In the genomic region with DNA sequence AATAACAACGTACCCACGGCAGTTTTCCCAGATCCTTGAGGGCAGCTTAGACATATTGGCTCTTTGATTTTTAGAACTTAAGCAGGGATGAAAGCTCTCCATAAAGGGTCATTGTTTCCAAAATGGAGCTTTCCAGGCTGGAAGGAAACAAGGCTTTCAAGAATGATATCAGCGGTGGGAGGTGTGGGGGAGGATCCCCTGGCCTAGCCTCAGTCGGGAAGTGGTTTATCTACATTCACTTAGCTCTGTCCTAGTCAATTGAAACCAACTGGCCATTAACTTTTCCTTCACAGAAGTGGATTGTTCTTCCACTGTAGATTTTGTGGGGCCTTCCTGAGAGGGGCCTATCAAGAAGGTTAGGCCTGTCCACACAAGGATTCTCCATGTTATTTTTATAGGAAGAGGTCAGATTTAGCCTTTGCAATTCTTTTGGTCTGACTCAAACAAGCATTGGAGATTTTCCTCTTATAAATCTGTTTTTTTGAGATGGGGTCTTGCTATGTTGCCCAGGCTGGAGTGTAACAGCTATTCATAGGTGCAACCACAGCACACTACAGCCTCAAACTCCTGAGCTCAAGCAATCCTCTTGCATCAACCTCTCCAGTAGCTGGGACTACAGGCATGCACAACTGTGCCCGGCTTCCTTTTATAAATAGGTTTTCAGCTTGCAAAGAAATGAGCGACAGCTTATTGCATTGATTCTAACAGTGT, we compare ENCODE assay signal across 12 cellular contexts.
"Had no signal": no experiment of that assay in that cellular context is flagged by ENCODE, and none has a peak within 500 bp of the region (broad histone marks: within the 10 kb centered on the region; RNA-seq: fewer than 3 reads in every experiment).

No MANE protein-coding gene starts in this region.

- H3K4me2 ChIP-seq: hepatocyte had no signal

- H2AFZ ChIP-seq: hepatocyte had no signal

- ATAC-seq: activated T-cell treated with anti-CD3 and anti-CD28 coated beads, Interleukin-2, amount 50 U/mL, for 72 hours; gastrocnemius medialis had no signal

- H3K27me3 ChIP-seq: ascending aorta, esophagus squamous epithelium, gastrocnemius medialis, hepatocyte, SJSA1, tibial artery had no signal

- H3K79me2 ChIP-seq: hepatocyte had no signal

- H3K9me3 Mint-ChIP-seq: activated CD4-positive, alpha-beta memory T cell treated with anti-CD3 and anti-CD28 coated beads for 36 hours; activated naive CD8-positive, alpha-beta T cell treated with anti-CD3 and anti-CD28 coated beads, Interleukin-2, amount 10 ng/mL, durations not matched to agents 7 days and 5 days; activated T-cell treated with anti-CD3 and anti-CD28 coated beads, Interleukin-2, amount 50 U/mL, for 72 hours; nephron progenitor cell had no signal

- H3K36me3 Mint-ChIP-seq: activated CD4-positive, alpha-beta memory T cell treated with anti-CD3 and anti-CD28 coated beads for 36 hours had no signal

- DNase-seq: activated CD4-positive, alpha-beta memory T cell treated with anti-CD3 and anti-CD28 coated beads for 36 hours; activated gamma-delta T cell treated with Interleukin-2 at 50 U/mL for 16 hours; activated naive CD8-positive, alpha-beta T cell treated with anti-CD3 and anti-CD28 coated beads, Interleukin-2, amount 10 ng/mL, durations not matched to agents 7 days and 5 days; activated T-cell treated with anti-CD3 and anti-CD28 coated beads, Interleukin-2, amount 50 U/mL, for 72 hours; esophagus squamous epithelium; gastrocnemius medialis; nephron progenitor cell; T-helper 9 cell; tibial artery had no signal

- H3K4me3 ChIP-seq: ascending aorta, esophagus squamous epithelium, gastrocnemius medialis, hepatocyte, SJSA1, tibial artery had no signal

- H3K36me3 ChIP-seq: ascending aorta, esophagus squamous epithelium, gastrocnemius medialis, SJSA1, tibial artery had no signal

- H3K9me3 ChIP-seq: ascending aorta, esophagus squamous epithelium, gastrocnemius medialis, SJSA1, tibial artery had no signal

- H3K4me1 ChIP-seq: SJSA1 had no signal

- H3K27ac Mint-ChIP-seq: activated CD4-positive, alpha-beta memory T cell treated with anti-CD3 and anti-CD28 coated beads for 36 hours; activated naive CD8-positive, alpha-beta T cell treated with anti-CD3 and anti-CD28 coated beads, Interleukin-2, amount 10 ng/mL, durations not matched to agents 7 days and 5 days; activated T-cell treated with anti-CD3 and anti-CD28 coated beads, Interleukin-2, amount 50 U/mL, for 72 hours; nephron progenitor cell had no signal

- H3K27ac ChIP-seq: ascending aorta, gastrocnemius medialis, SJSA1, tibial artery had no signal

- H3K4me3 Mint-ChIP-seq: activated CD4-positive, alpha-beta memory T cell treated with anti-CD3 and anti-CD28 coated beads for 36 hours; activated naive CD8-positive, alpha-beta T cell treated with anti-CD3 and anti-CD28 coated beads, Interleukin-2, amount 10 ng/mL, durations not matched to agents 7 days and 5 days; activated T-cell treated with anti-CD3 and anti-CD28 coated beads, Interleukin-2, amount 50 U/mL, for 72 hours; nephron progenitor cell had no signal
